ENCODE assay signal across 24 cellular contexts in the genomic region with DNA sequence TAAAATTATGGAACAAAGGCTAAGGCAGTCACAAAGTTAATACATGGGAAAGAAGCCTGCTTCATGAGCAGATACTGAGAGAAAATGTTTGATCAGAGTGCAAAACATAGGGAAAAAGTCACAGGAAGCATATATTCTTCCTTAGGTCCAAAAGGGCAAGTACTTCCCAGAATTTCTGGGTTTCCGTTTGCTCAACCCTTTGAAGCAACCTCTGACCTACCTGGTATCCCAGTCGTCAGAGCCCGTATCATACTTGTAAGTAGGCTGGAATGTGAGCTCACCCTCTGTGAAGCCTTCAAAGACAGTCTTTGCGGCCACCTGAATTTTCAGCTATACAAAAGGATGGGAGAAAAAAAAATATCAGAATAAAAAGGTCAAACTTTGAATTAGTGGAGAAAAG. TPM values are rescaled to one million over a fixed set of nuclear protein-coding genes. Genes with fewer than 3 reads are reported as not detected.
DNase-seq lines count a peak whose midpoint lies in the region; ATAC-seq, FAIRE-seq and TF ChIP-seq lines count a peak whose summit lies in the region.
"Had no signal": no experiment of that assay in that cellular context is flagged by ENCODE, and none has a peak within 500 bp of the region (broad histone marks: within the 10 kb centered on the region; RNA-seq: fewer than 3 reads in every experiment).

No MANE protein-coding gene starts in this region.

- H4K91ac ChIP-seq in mesenchymal stem cell (ENCODE audit: low read length): no peak overlapping the region

- TF ChIP-seq CTCF in HepG2 (CRISPR knock-in tag; IDR thresholded peaks at IDR 0.05) (no peak), upper lobe of left lung (IDR thresholded peaks at IDR 0.05) (no peak)

- no peak for TF ChIP-seq POLR2A in HepG2 (IDR thresholded peaks at IDR 0.05; ENCODE audit: insufficient read depth in 1 of 2, low read depth in 2 of 2, low read length in 2 of 2)
- no peak for TF ChIP-seq POLR2A in upper lobe of left lung (IDR thresholded peaks at IDR 0.05)

- H3K36me3 ChIP-seq in HepG2 (replicated peaks in 1 of 2; ENCODE audit: control insufficient read depth in 1 of 2, insufficient read depth in 2 of 2, low read length in 2 of 2) (peaks cover 12 to 55% of the 10 kb centered on the region in 2 experiments), mesenchymal stem cell (ENCODE audit: control insufficient read depth in 1 of 2, insufficient read depth in 2 of 2, low read depth in 1 of 2, low read length in 2 of 2) (peaks cover 39 to 83% of the 10 kb centered on the region in 2 experiments), upper lobe of left lung (peaks cover 57 to 99% (median 84%) of the 10 kb centered on the region in 4 donors)

- H3K4me3 Mint-ChIP-seq in activated T-cell treated with anti-CD3 and anti-CD28 coated beads, Interleukin-2, amount 50 U/mL, for 24 hours: no peak overlapping the region
- no peak overlapping the region for H3K4me3 Mint-ChIP-seq in activated T-cell treated with anti-CD3 and anti-CD28 coated beads, Interleukin-2, amount 50 U/mL, for 72 hours
- H3K4me3 Mint-ChIP-seq: B cell; CD4-positive, CD25-positive, alpha-beta regulatory T cell; CD8-positive, alpha-beta T cell had no signal

- H3K9me3 ChIP-seq in HepG2 (ENCODE audit: low read length) (no peaks in the 10 kb centered on the region), mesenchymal stem cell (ENCODE audit: control insufficient read depth, low read length) (no peaks in the 10 kb centered on the region), upper lobe of left lung (no peaks in the 10 kb centered on the region)
- H3K9me3 ChIP-seq: BLaER1 had no signal

- H3K14ac ChIP-seq in mesenchymal stem cell (ENCODE audit: low read length in 2 of 2): no peak overlapping the region

- H3K9me3 Mint-ChIP-seq in activated T-cell treated with anti-CD3 and anti-CD28 coated beads, Interleukin-2, amount 50 U/mL, for 24 hours: no peaks in the 10 kb centered on the region
- no peaks in the 10 kb centered on the region for H3K9me3 Mint-ChIP-seq in activated T-cell treated with anti-CD3 and anti-CD28 coated beads, Interleukin-2, amount 50 U/mL, for 72 hours
- H3K9me3 Mint-ChIP-seq: CD4-positive, CD25-positive, alpha-beta regulatory T cell; CD8-positive, alpha-beta T cell had no signal

- H3K27ac Mint-ChIP-seq in activated T-cell treated with anti-CD3 and anti-CD28 coated beads, Interleukin-2, amount 50 U/mL, for 24 hours: peak overlapping the region; percentile 6
- H3K27ac Mint-ChIP-seq in activated T-cell treated with anti-CD3 and anti-CD28 coated beads, Interleukin-2, amount 50 U/mL, for 72 hours: no peak overlapping the region
- H3K27ac Mint-ChIP-seq: B cell; CD4-positive, CD25-positive, alpha-beta regulatory T cell; CD8-positive, alpha-beta T cell had no signal

- no peak overlapping the region for H3K4ac ChIP-seq in mesenchymal stem cell (ENCODE audit: low read depth in 1 of 2, low read length in 2 of 2)

- intact Hi-C loops in HepG2 (cut with micrococcal nuclease; ENCODE audit: unreplicated experiment): no loop called here

- H3K4me1 ChIP-seq in HepG2 (ENCODE audit: insufficient read depth, low read length): peaks cover 17% of the 10 kb centered on the region
- peaks cover 4% of the 10 kb centered on the region for H3K4me1 ChIP-seq in mesenchymal stem cell (ENCODE audit: control insufficient read depth, insufficient read depth, low read depth, low read length)
- H3K4me1 ChIP-seq in upper lobe of left lung: no peaks in the 10 kb centered on the region
- H3K4me1 ChIP-seq: BLaER1 had no signal

- no peak overlapping the region for H2AFZ ChIP-seq in HepG2 (ENCODE audit: low read length)
- H2AFZ ChIP-seq in mesenchymal stem cell (ENCODE audit: low read depth, low read length): no peak overlapping the region
- H2AFZ ChIP-seq: GM23248 had no signal

- no peak for ATAC-seq in activated T-cell treated with anti-CD3 and anti-CD28 coated beads, Interleukin-2, amount 50 U/mL, for 72 hours (replicated peaks in 1 of 2)
- ATAC-seq in HepG2: no peak
- no peak for ATAC-seq in esophagus mucosa
- no peak for ATAC-seq in upper lobe of left lung (ENCODE audit: low FRiP score in 2 of 2)
- ATAC-seq: CD8-positive, alpha-beta T cell had no signal

- TF ChIP-seq EP300 in HepG2 (IDR thresholded peaks at IDR 0.05; ENCODE audit: low read depth in 2 of 2, low read length in 2 of 2) (no peak), HepG2 (CRISPR knock-in tag; IDR thresholded peaks at IDR 0.05; ENCODE audit: borderline replicate concordance) (no peak), upper lobe of left lung (IDR thresholded peaks at IDR 0.05) (no peak)

- DNase-seq in activated T-cell treated with anti-CD3 and anti-CD28 coated beads, Interleukin-2, amount 50 U/mL, for 24 hours: no peak
- no peak for DNase-seq in activated T-cell treated with anti-CD3 and anti-CD28 coated beads, Interleukin-2, amount 50 U/mL, for 72 hours
- no peak for DNase-seq in HepG2 (ENCODE audit: low spot score)
- DNase-seq in mesenchymal stem cell: no peak
- DNase-seq in GM03348 (ENCODE audit: low spot score): no peak
- no peak for DNase-seq in upper lobe of left lung
- no peak for DNase-seq in medulla oblongata (ENCODE audit: extremely low spot score)
- DNase-seq: CD4-positive, CD25-positive, alpha-beta regulatory T cell; CD8-positive, alpha-beta T cell; DMS 273 treated with DMSO at 0.1 percent for 48 hours; DMS79 treated with DMSO at 0.1 percent for 48 hours; GF-D8; GM23248; H7; HCEC 1CT had no signal

- BruUV-seq in HepG2 (replicated peaks; lab: Mats Ljungman, UMichigan): no TSS peak

- POLR2A ChIA-PET in HepG2 (lab: Yijun Ruan, JAX): no interaction called here

- no peak for FAIRE-seq in HepG2 (lab: Jason Lieb, UNC)
- FAIRE-seq: A204.1, D721Med, GM12892, H1 had no signal

- H3K27me3 ChIP-seq in HepG2 (ENCODE audit: control insufficient read depth in 1 of 2, insufficient read depth in 2 of 2, low read length in 2 of 2): no peaks in the 10 kb centered on the region
- no peaks in the 10 kb centered on the region for H3K27me3 ChIP-seq in mesenchymal stem cell (ENCODE audit: control insufficient read depth in 1 of 2, insufficient read depth in 1 of 2, low read length in 2 of 2)
- no peaks in the 10 kb centered on the region for H3K27me3 ChIP-seq in upper lobe of left lung
- H3K27me3 ChIP-seq: BLaER1 had no signal

- no peak overlapping the region for H3K23ac ChIP-seq in mesenchymal stem cell (ENCODE audit: low read length in 2 of 2)

- CTCF ChIA-PET in HepG2 (lab: Yijun Ruan, JAX; ENCODE audit: low intra/inter-chr PET ratio, low total read pairs): no interaction called here

- no peak overlapping the region for H2BK120ac ChIP-seq in mesenchymal stem cell (ENCODE audit: low read depth, low read length)

- H3K9ac ChIP-seq in HepG2 (ENCODE audit: insufficient read depth, low read depth, low read length) (no peak overlapping the region), mesenchymal stem cell (ENCODE audit: low read length) (no peak overlapping the region)
- H3K9ac ChIP-seq: BLaER1, GM23248 had no signal

- H3K79me1 ChIP-seq in mesenchymal stem cell (replicated peaks; ENCODE audit: low read length, poor library complexity, severe bottlenecking): peaks cover 5% of the 10 kb centered on the region

- H4K8ac ChIP-seq in mesenchymal stem cell (ENCODE audit: low read length): no peak overlapping the region

- no peaks in the 10 kb centered on the region for H4K20me1 ChIP-seq in HepG2 (ENCODE audit: insufficient read depth, low read length)
- H4K20me1 ChIP-seq: BLaER1 had no signal

- H3K4me3 ChIP-seq in HepG2 (replicated peaks in 1 of 3; ENCODE audit: insufficient read depth in 1 of 3, low read depth in 2 of 3, low read length in 3 of 3) (no peak overlapping the region), mesenchymal stem cell (ENCODE audit: insufficient read depth in 1 of 2, low read depth in 1 of 2, low read length in 2 of 2) (no peak overlapping the region), upper lobe of left lung (no peak overlapping the region)
- H3K4me3 ChIP-seq: BLaER1, GM23248 had no signal

- no peak overlapping the region for H2BK15ac ChIP-seq in mesenchymal stem cell (ENCODE audit: low read depth, poor library complexity, severe bottlenecking)

- H2AK5ac ChIP-seq in mesenchymal stem cell (ENCODE audit: low read length, severe bottlenecking): no peak overlapping the region

- H3K79me2 ChIP-seq in HepG2 (ENCODE audit: insufficient read depth, low read length): no peaks in the 10 kb centered on the region

- WGBS in HepG2 (ENCODE audit: low lambda C conversion rate): 56% methylated on average over 4 of the region's 4 CpGs
- WGBS in mesenchymal stem cell: 96% methylated on average over 4 of the region's 4 CpGs
- 93 to 98% methylated on average over 4 of the region's 4 CpGs for WGBS in upper lobe of left lung, 2 donors

- in situ Hi-C loops in HepG2 (cut with HindIII; ENCODE audit: extremely low pct_ligation_motif_present, low pct_unique_long_range_greater_than_20kb): no loop called here

- TF ChIP-seq RAD21 in HepG2 (CRISPR knock-in tag; IDR thresholded peaks at IDR 0.05): no peak

- no peaks in the 10 kb centered on the region for H3K27me3 Mint-ChIP-seq in activated T-cell treated with anti-CD3 and anti-CD28 coated beads, Interleukin-2, amount 50 U/mL, for 24 hours
- no peaks in the 10 kb centered on the region for H3K27me3 Mint-ChIP-seq in activated T-cell treated with anti-CD3 and anti-CD28 coated beads, Interleukin-2, amount 50 U/mL, for 72 hours (ENCODE audit: low read depth)
- H3K27me3 Mint-ChIP-seq: B cell; CD4-positive, CD25-positive, alpha-beta regulatory T cell had no signal

- H3K4me1 Mint-ChIP-seq in activated T-cell treated with anti-CD3 and anti-CD28 coated beads, Interleukin-2, amount 50 U/mL, for 24 hours (ENCODE audit: low read depth): peaks cover 14% of the 10 kb centered on the region
- no peaks in the 10 kb centered on the region for H3K4me1 Mint-ChIP-seq in activated T-cell treated with anti-CD3 and anti-CD28 coated beads, Interleukin-2, amount 50 U/mL, for 72 hours (ENCODE audit: low read depth)

- peaks cover 73% of the 10 kb centered on the region for H3K36me3 Mint-ChIP-seq in activated T-cell treated with anti-CD3 and anti-CD28 coated beads, Interleukin-2, amount 50 U/mL, for 24 hours (ENCODE audit: low read depth)
- H3K36me3 Mint-ChIP-seq in activated T-cell treated with anti-CD3 and anti-CD28 coated beads, Interleukin-2, amount 50 U/mL, for 72 hours (ENCODE audit: insufficient read depth in 2 of 2): peaks cover 10 to 26% of the 10 kb centered on the region in 2 donors

- peak overlapping the region; percentile 24 for H2BK5ac ChIP-seq in mesenchymal stem cell (ENCODE audit: low read depth, low read length, poor library complexity, severe bottlenecking)

- H3K4me2 ChIP-seq in HepG2 (ENCODE audit: low read depth, low read length) (no peak overlapping the region), mesenchymal stem cell (ENCODE audit: low read length, poor library complexity, severe bottlenecking) (no peak overlapping the region)
- H3K4me2 ChIP-seq: BLaER1 had no signal

- H3K18ac ChIP-seq in mesenchymal stem cell (ENCODE audit: low read depth in 1 of 2, low read length in 2 of 2): no peak overlapping the region

- no peak overlapping the region for H2BK12ac ChIP-seq in mesenchymal stem cell (ENCODE audit: low read length in 2 of 2)

- H3K27ac ChIP-seq in HepG2 (ENCODE audit: extremely low read length, insufficient read depth, low read length) (no peak overlapping the region), mesenchymal stem cell (ENCODE audit: low read length, poor library complexity, severe bottlenecking) (no peak overlapping the region), upper lobe of left lung (no peak overlapping the region)
- H3K27ac ChIP-seq: 22Rv1, BLaER1, C4-2B, GM23248 had no signal

RNA-seq across cellular contexts. Expression of a gene that starts 20.5 kb away (rescaled TPM):
- 10 to 100 TPM; 26.8 to 28.1 TPM for total RNA-seq in activated T-cell treated with anti-CD3 and anti-CD28 coated beads, Interleukin-2, amount 50 U/mL, for 72 hours
- 3.3 and 7.2 TPM in 2 replicates for total RNA-seq in HepG2 (2016; rRNA removed; fragmentation: Illumina TruSeq; extraction: Trizol)
- 0.44 and 1.0 TPM in 2 replicates for total RNA-seq in HepG2 (2016; cell fraction: cytosol; rRNA removed; fragmentation: Illumina TruSeq; extraction: Trizol; ENCODE audit: low read depth)
- 1.8 and 3.4 TPM in 2 replicates for total RNA-seq in HepG2 (2016; cell fraction: insoluble cytoplasmic fraction; rRNA removed; fragmentation: Illumina TruSeq; extraction: Trizol)
- 1.5 and 2.7 TPM in 2 replicates for total RNA-seq in HepG2 (2016; cell fraction: membrane; rRNA removed; fragmentation: Illumina TruSeq; extraction: Trizol)
- 6.9 and 7.9 TPM in 2 replicates for total RNA-seq in HepG2 (2016; cell fraction: nucleus; rRNA removed; fragmentation: Illumina TruSeq; extraction: Trizol)
- polyA plus RNA-seq in HepG2 (2011; rRNA removed): 2.4 and 2.6 TPM in 2 replicates
- 1.9 and 2.1 TPM in 2 replicates for polyA plus RNA-seq in HepG2 (2011; cell fraction: cytosol; rRNA removed)
- 2.3 and 4.5 TPM in 2 replicates for polyA plus RNA-seq in HepG2 (2011; cell fraction: nucleus; rRNA removed)
- polyA plus RNA-seq in HepG2 (2012): 2.0 TPM in 2 replicates
- 0.36 and 0.66 TPM in 2 replicates for polyA plus RNA-seq in HepG2 (2016; cell fraction: cytosol; fragmentation: Illumina TruSeq; extraction: Trizol; ENCODE audit: low read depth)
- 3.2 and 3.4 TPM in 2 replicates for polyA plus RNA-seq in HepG2 (2016; cell fraction: insoluble cytoplasmic fraction; fragmentation: Illumina TruSeq; extraction: Trizol; ENCODE audit: low read depth)
- 0.65 and 2.4 TPM in 2 replicates for polyA plus RNA-seq in HepG2 (2016; cell fraction: membrane; fragmentation: Illumina TruSeq; extraction: Trizol; ENCODE audit: low read depth)
- polyA plus RNA-seq in HepG2 (2016; cell fraction: nucleus; fragmentation: Illumina TruSeq; extraction: Trizol; ENCODE audit: insufficient read depth, low read depth): 5.6 and 7.1 TPM in 2 replicates
- polyA minus RNA-seq in HepG2 (2011; rRNA and poly(A)+ RNA removed; ENCODE audit: low replicate concordance): 5.0 and 11.1 TPM in 2 replicates
- 1.8 and 2.0 TPM in 2 replicates for polyA minus RNA-seq in HepG2 (2011; cell fraction: cytosol; rRNA and poly(A)+ RNA removed)
- 4.0 and 4.5 TPM in 2 replicates for polyA minus RNA-seq in HepG2 (2011; cell fraction: nucleus; rRNA and poly(A)+ RNA removed)
- 5.5 TPM for polyA plus RNA-seq in mesenchymal stem cell (2013, experiment 1 of 2)
- 5.3 TPM for polyA plus RNA-seq in mesenchymal stem cell (2013, experiment 2 of 2)
- total RNA-seq in esophagus mucosa: 39.3 TPM
- total RNA-seq in upper lobe of left lung: 10 to 100 TPM in 3 of 6 donors, 1 to 10 TPM in 3; 5.2 to 27.4 (median 8.7) TPM
